ENCODE assay signal across 2 cellular contexts in the genomic region with DNA sequence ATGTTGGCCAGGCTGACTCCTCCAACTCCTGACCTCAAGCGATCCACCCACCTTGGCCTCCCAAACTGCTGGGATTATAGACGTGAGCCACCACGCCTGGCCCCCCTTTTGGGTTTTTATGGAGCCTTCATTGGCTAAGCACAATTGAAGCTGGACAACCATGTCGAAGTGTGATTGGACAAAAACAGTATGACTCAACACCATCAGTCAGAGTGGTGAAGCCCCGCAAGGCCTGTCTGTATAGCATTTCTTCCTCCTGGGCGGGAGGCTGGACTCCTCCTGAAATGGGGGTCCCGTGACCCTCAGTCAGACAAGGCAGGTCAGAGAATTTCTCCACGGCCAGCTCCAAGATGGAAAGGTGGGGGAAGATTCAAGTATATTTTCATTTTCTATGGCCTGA.
TF ChIP-seq lines count a peak whose summit lies in the region.

No MANE protein-coding gene starts in this region.

TF ChIP-seq in A549, 52 proteins besides CTCF, POLR2A, EP300 and RAD21:
- TF ChIP-seq, protein P1, sequence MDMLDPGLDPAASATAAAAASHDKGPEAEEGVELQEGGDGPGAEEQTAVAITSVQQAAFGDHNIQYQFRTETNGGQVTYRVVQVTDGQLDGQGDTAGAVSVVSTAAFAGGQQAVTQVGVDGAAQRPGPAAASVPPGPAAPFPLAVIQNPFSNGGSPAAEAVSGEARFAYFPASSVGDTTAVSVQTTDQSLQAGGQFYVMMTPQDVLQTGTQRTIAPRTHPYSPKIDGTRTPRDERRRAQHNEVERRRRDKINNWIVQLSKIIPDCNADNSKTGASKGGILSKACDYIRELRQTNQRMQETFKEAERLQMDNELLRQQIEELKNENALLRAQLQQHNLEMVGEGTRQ (IDR thresholded peaks at IDR 0.05): no peak
- TF ChIP-seq MAFK (IDR thresholded peaks at IDR 0.05; ENCODE audit: partially characterized antibody) (no peak), NPAS2 (CRISPR knock-in tag; IDR thresholded peaks at IDR 0.05; ENCODE audit: borderline replicate concordance) (no peak), FOSB (CRISPR knock-in tag; IDR thresholded peaks at IDR 0.05) (no peak), PHF8 (IDR thresholded peaks at IDR 0.05; ENCODE audit: borderline replicate concordance, low read depth) (no peak), CEBPB (IDR thresholded peaks at IDR 0.05) (no peak), MAZ (IDR thresholded peaks at IDR 0.05; ENCODE audit: borderline replicate concordance, low read depth, low read length) (no peak)

TF ChIP-seq in HCT116, 20 proteins besides CTCF, POLR2A, EP300 and RAD21:
- TF ChIP-seq ELF1 (IDR thresholded peaks at IDR 0.05; ENCODE audit: borderline replicate concordance, low read depth): no peak
- TF ChIP-seq CBX3 (IDR thresholded peaks at IDR 0.05; ENCODE audit: low read depth): no peak
- no peak for TF ChIP-seq FOSL1 (IDR thresholded peaks at IDR 0.05; ENCODE audit: low read depth)
- TF ChIP-seq, protein P2, sequence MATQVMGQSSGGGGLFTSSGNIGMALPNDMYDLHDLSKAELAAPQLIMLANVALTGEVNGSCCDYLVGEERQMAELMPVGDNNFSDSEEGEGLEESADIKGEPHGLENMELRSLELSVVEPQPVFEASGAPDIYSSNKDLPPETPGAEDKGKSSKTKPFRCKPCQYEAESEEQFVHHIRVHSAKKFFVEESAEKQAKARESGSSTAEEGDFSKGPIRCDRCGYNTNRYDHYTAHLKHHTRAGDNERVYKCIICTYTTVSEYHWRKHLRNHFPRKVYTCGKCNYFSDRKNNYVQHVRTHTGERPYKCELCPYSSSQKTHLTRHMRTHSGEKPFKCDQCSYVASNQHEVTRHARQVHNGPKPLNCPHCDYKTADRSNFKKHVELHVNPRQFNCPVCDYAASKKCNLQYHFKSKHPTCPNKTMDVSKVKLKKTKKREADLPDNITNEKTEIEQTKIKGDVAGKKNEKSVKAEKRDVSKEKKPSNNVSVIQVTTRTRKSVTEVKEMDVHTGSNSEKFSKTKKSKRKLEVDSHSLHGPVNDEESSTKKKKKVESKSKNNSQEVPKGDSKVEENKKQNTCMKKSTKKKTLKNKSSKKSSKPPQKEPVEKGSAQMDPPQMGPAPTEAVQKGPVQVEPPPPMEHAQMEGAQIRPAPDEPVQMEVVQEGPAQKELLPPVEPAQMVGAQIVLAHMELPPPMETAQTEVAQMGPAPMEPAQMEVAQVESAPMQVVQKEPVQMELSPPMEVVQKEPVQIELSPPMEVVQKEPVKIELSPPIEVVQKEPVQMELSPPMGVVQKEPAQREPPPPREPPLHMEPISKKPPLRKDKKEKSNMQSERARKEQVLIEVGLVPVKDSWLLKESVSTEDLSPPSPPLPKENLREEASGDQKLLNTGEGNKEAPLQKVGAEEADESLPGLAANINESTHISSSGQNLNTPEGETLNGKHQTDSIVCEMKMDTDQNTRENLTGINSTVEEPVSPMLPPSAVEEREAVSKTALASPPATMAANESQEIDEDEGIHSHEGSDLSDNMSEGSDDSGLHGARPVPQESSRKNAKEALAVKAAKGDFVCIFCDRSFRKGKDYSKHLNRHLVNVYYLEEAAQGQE (IDR thresholded peaks at IDR 0.05; ENCODE audit: low read depth): no peak
- no peak for TF ChIP-seq YY1 (IDR thresholded peaks at IDR 0.05; ENCODE audit: extremely low read depth, insufficient replicate concordance, low read depth, low read length)
- TF ChIP-seq, protein P3, sequence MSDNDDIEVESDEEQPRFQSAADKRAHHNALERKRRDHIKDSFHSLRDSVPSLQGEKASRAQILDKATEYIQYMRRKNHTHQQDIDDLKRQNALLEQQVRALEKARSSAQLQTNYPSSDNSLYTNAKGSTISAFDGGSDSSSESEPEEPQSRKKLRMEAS (IDR thresholded peaks at IDR 0.05): no peak
- no peak for TF ChIP-seq POLR2AphosphoS5 (IDR thresholded peaks at IDR 0.05; ENCODE audit: low read depth, low read length)
- TF ChIP-seq SIN3A (IDR thresholded peaks at IDR 0.05; ENCODE audit: low read depth): no peak
- TF ChIP-seq CEBPB (IDR thresholded peaks at IDR 0.05; ENCODE audit: low read depth): no peak
- TF ChIP-seq JUND (IDR thresholded peaks at IDR 0.05): no peak
- TF ChIP-seq TCF7L2 (IDR thresholded peaks at IDR 0.05; ENCODE audit: borderline replicate concordance, extremely low read depth, insufficient read depth, insufficient read length): no peak
